In genomic region chr10:44978213-44978569, GRCh38 we compare ENCODE assay signal across 9 cellular contexts. TPM values are rescaled to one million over a fixed set of nuclear protein-coding genes. Genes with fewer than 3 reads are reported as not detected.
DNase-seq lines count a peak whose midpoint lies in the region; ATAC-seq and TF ChIP-seq lines count a peak whose summit lies in the region.
"Had no signal": no experiment of that assay in that cellular context is flagged by ENCODE, and none has a peak within 500 bp of the region (broad histone marks: within the 10 kb centered on the region; RNA-seq: fewer than 3 reads in every experiment).

No MANE protein-coding gene starts in this region.

- H3K56ac ChIP-seq in IMR-90 (ENCODE audit: extremely low read depth, insufficient read depth, low read length): peak overlapping the region; percentile 8; the same call in 1 of the 2 replicates

- H4K8ac ChIP-seq in IMR-90 (ENCODE audit: low read depth in 2 of 2, low read length in 2 of 2): peak overlapping the region in 1 of 2 experiments; percentile 33; a peak in 2 of 4 replicates

- H3K27me3 Mint-ChIP-seq in brain: no peaks in the 10 kb centered on the region

- H3K4me1 ChIP-seq in IMR-90 (ENCODE audit: control insufficient read depth, insufficient read depth, low read length) (peaks cover 65% of the 10 kb centered on the region), right lobe of liver (peaks cover 0 to 71% (median 31%) of the 10 kb centered on the region in 4 donors), suprapubic skin (peaks cover 71% of the 10 kb centered on the region)

- H2AFZ ChIP-seq in IMR-90 (replicated peaks; ENCODE audit: low read length, poor library complexity): no peak overlapping the region

- H3K36me3 ChIP-seq in IMR-90 (ENCODE audit: control insufficient read depth, insufficient read depth, low read length): peaks cover 15% of the 10 kb centered on the region; the same call in 1 of the 2 replicates
- peaks cover 0 to 3% (median 0%) of the 10 kb centered on the region in 4 donors for H3K36me3 ChIP-seq in right lobe of liver
- H3K36me3 ChIP-seq in suprapubic skin: no peaks in the 10 kb centered on the region

- H3K27ac ChIP-seq in IMR-90 (ENCODE audit: insufficient read depth, low read length): peak overlapping the region; percentile 49; the same call in 1 of the 2 replicates
- peak overlapping the region; percentile 90 to 96 (median 93) for H3K27ac ChIP-seq in right lobe of liver
- peak overlapping the region; percentile 82 for H3K27ac ChIP-seq in suprapubic skin

- H3K4ac ChIP-seq in IMR-90 (ENCODE audit: low read depth, low read length): peak overlapping the region; percentile 89

- intact Hi-C loops in IMR-90 (cut with micrococcal nuclease): no loop called here
- intact Hi-C loops in right lobe of liver (cut with DNase I): no loop called here

- H3K36me3 Mint-ChIP-seq in brain: no peaks in the 10 kb centered on the region

- peaks cover 0 to 4% (median 0%) of the 10 kb centered on the region in 5 experiments for H3K9me3 Mint-ChIP-seq in brain

- peak overlapping the region; percentile 80; the same call in 2 of the 3 replicates for H2BK15ac ChIP-seq in IMR-90 (ENCODE audit: low read depth, low read length)

- peak overlapping the region; percentile 28 for H4K5ac ChIP-seq in IMR-90 (ENCODE audit: low read depth, low read length)

- H3K18ac ChIP-seq in IMR-90 (ENCODE audit: low read depth, low read length): peak overlapping the region; percentile 36

- H4K91ac ChIP-seq in IMR-90 (ENCODE audit: insufficient read depth, low read depth, low read length): peak overlapping the region; percentile 15; the same call in 1 of the 2 replicates

- no peak for TF ChIP-seq EP300 in suprapubic skin (IDR thresholded peaks at IDR 0.05)

- no peaks in the 10 kb centered on the region for H3K27me3 ChIP-seq in IMR-90 (ENCODE audit: control insufficient read depth, insufficient read depth, low read length)
- no peaks in the 10 kb centered on the region for H3K27me3 ChIP-seq in right lobe of liver
- no peaks in the 10 kb centered on the region for H3K27me3 ChIP-seq in suprapubic skin

- H2AK9ac ChIP-seq in IMR-90 (replicated peaks; ENCODE audit: low read depth, low read length, poor library complexity): peak overlapping the region; percentile 82

- TF ChIP-seq RAD21 in IMR-90 (IDR thresholded peaks at IDR 0.05; ENCODE audit: low read length): no peak

- no peaks in the 10 kb centered on the region; the same call in 1 of the 2 replicates for H4K20me1 ChIP-seq in IMR-90 (ENCODE audit: insufficient read depth, low read length)

- POLR2A ChIA-PET in IMR-90 (lab: Charles Lee; ENCODE audit: unreplicated experiment): interaction anchor here (0.6 kb wide), 1 partner anchor 25 kb away, joined by 3 read pairs; no protein-coding TSS in a partner anchor

- no CpG with 5 or more reads among the region's 4 CpGs for WGBS in IMR-90 (ENCODE audit: extremely low coverage in 2 of 2, insufficient read length in 1 of 2), 2 experiments
- 2% methylated on average over 4 of the region's 4 CpGs for WGBS in right lobe of liver (ENCODE audit: insufficient coverage, low coverage, low lambda C conversion rate, missing lambda C conversion rate)
- WGBS in suprapubic skin: 26% methylated on average over 4 of the region's 4 CpGs

- peaks cover 3 to 73% of the 10 kb centered on the region in 2 experiments; a peak in 3 of 4 replicates for H3K79me1 ChIP-seq in IMR-90 (ENCODE audit: low read depth in 1 of 2, low read length in 2 of 2)

- peak overlapping the region; percentile 82 to 93 (median 84) for H3K4me3 Mint-ChIP-seq in brain

- H3K27ac Mint-ChIP-seq in brain: peak overlapping the region; percentile 91 to 100 (median 98)

- TF ChIP-seq POLR2A in IMR-90 (IDR thresholded peaks at IDR 0.05; ENCODE audit: low read depth, low read length) (no peak), right lobe of liver (IDR thresholded peaks at IDR 0.05) (no peak), suprapubic skin (IDR thresholded peaks at IDR 0.05) (no peak)

- peak overlapping the region; percentile 74 for H2BK5ac ChIP-seq in IMR-90 (ENCODE audit: low read depth, low read length, poor library complexity, severe bottlenecking)

- no peaks in the 10 kb centered on the region for H3K9me3 ChIP-seq in IMR-90 (ENCODE audit: control insufficient read depth, insufficient read depth, low read length)
- no peaks in the 10 kb centered on the region for H3K9me3 ChIP-seq in right lobe of liver
- no peaks in the 10 kb centered on the region for H3K9me3 ChIP-seq in suprapubic skin

- TF ChIP-seq CTCF in IMR-90 (conservative IDR thresholded peaks at IDR 0.05; ENCODE audit: low read depth, low read length): no peak
- no peak for TF ChIP-seq CTCF in brain (conservative IDR thresholded peaks at IDR 0.05)
- no peak for TF ChIP-seq CTCF in right lobe of liver (IDR thresholded peaks at IDR 0.05)
- no peak for TF ChIP-seq CTCF in suprapubic skin (IDR thresholded peaks at IDR 0.05)

- CTCF ChIA-PET in IMR-90 (lab: Yijun Ruan, JAX): interaction anchor here (0.6 to 1.3 kb wide), 3 partner anchors 16 to 505 kb away, joined by 3 to 4 read pairs (median 3); no protein-coding TSS in a partner anchor

- peak overlapping the region; percentile 69 for H3K14ac ChIP-seq in IMR-90 (replicated peaks; ENCODE audit: low read depth, low read length)

- peaks cover 83% of the 10 kb centered on the region for H3K4me1 Mint-ChIP-seq in brain

- ATAC-seq in IMR-90 (ENCODE audit: low read depth) (no peak), right lobe of liver (no peak), GM18867 (IDR thresholded peaks at IDR 0.05; ENCODE audit: unreplicated experiment) (no peak), GM19324 (IDR thresholded peaks at IDR 0.05; ENCODE audit: low FRiP score, unreplicated experiment) (no peak), GM21576 (IDR thresholded peaks at IDR 0.05; ENCODE audit: unreplicated experiment) (no peak)

- H3K23ac ChIP-seq in IMR-90 (ENCODE audit: low read depth, low read length): peak overlapping the region; percentile 86

- peak overlapping the region; percentile 84 for H3K4me2 ChIP-seq in IMR-90 (ENCODE audit: low read depth, low read length)

- TSS peak; percentile 83 for BruUV-seq in IMR-90 (replicated peaks; lab: Mats Ljungman, UMichigan)

- DNase-seq in IMR-90 (no peak), right lobe of liver (peak in 1 of 3 donors; percentile 42), suprapubic skin (ENCODE audit: low spot score in 2 of 2) (no peak), NCI-H748 treated with DMSO at 0.1 percent for 48 hours (lab: John Stamatoyannopoulos, UW) (no peak)
- DNase-seq: activated CD4-positive, alpha-beta T cell treated with anti-CD3 and anti-CD28 coated beads, Interleukin-2, amount 50 U/mL, for 4 hours had no signal

- peak overlapping the region; percentile 55 for H3K4me3 ChIP-seq in IMR-90 (ENCODE audit: insufficient read depth, low read depth, low read length)
- H3K4me3 ChIP-seq in right lobe of liver: peak overlapping the region; percentile 68 to 83 (median 81)
- peak overlapping the region; percentile 44 for H3K4me3 ChIP-seq in suprapubic skin

- dilution Hi-C loops in IMR-90 (cut with HindIII; ENCODE audit: low sequenced_read_pairs, unreplicated experiment): no loop called here

- peak overlapping the region; percentile 36; the same call in 1 of the 2 replicates for H2BK20ac ChIP-seq in IMR-90 (ENCODE audit: low read depth, low read length)

- in situ Hi-C loops in IMR-90 (cut with MboI; ENCODE audit: low sequenced_read_pairs): loop anchor here (25.0 kb wide), 4 partner anchors 1034 to 1841 kb away; partner anchors contain the start of genes CSGALNACT2 and HNRNPF

- peak overlapping the region; percentile 73 for H2AK5ac ChIP-seq in IMR-90 (ENCODE audit: low read depth, low read length)

- peaks cover 36% of the 10 kb centered on the region for H3K9me1 ChIP-seq in IMR-90 (ENCODE audit: insufficient read depth, low read length)

- H3K9ac ChIP-seq in IMR-90 (ENCODE audit: low read depth, low read length): peak overlapping the region; percentile 60

- peak overlapping the region; percentile 75 for H2BK120ac ChIP-seq in IMR-90 (ENCODE audit: low read depth, low read length)

TF ChIP-seq in IMR-90, 13 proteins besides CTCF, POLR2A, EP300 and RAD21 (continues in another document):
- TF ChIP-seq NFE2L2 (IDR thresholded peaks at IDR 0.05; ENCODE audit: low read depth, low read length) (no peak), SMC3 (IDR thresholded peaks at IDR 0.05; ENCODE audit: low read depth, low read length) (no peak), CHD1 (IDR thresholded peaks at IDR 0.05; ENCODE audit: low read depth, low read length) (no peak), BHLHE40 (IDR thresholded peaks at IDR 0.05; ENCODE audit: low read depth, low read length) (no peak), FOS (IDR thresholded peaks at IDR 0.05; ENCODE audit: low read depth, low read length) (no peak), RCOR1 (IDR thresholded peaks at IDR 0.05; ENCODE audit: insufficient replicate concordance, low read length) (no peak), RFX5 (IDR thresholded peaks at IDR 0.05; ENCODE audit: low read depth, low read length) (no peak)

RNA-seq across cellular contexts. Expression of gene DEPP1, which starts 0.4 kb away (rescaled TPM):
- 11.7 and 13.6 TPM in 2 replicates for total RNA-seq in IMR-90 (2012; rRNA removed)
- polyA plus RNA-seq in IMR-90 (2012; rRNA removed): 19.7 and 30.0 TPM in 2 replicates
- 16.4 and 30.1 TPM in 2 replicates for polyA plus RNA-seq in IMR-90 (2012; cell fraction: cytosol; rRNA removed)
- 18.4 and 24.2 TPM in 2 replicates for polyA plus RNA-seq in IMR-90 (2012; cell fraction: nucleus; rRNA removed; ENCODE audit: low replicate concordance)
- polyA plus RNA-seq in brain (ENCODE audit: insufficient read depth, low read depth, low replicate concordance): 33.5 TPM
- 10 to 100 TPM in 5 of 6 experiments, 1 to 10 TPM in 1; 5.3 to 94.6 (median 71.5) TPM for total RNA-seq in right lobe of liver
- total RNA-seq in suprapubic skin: 100 to 1,000 TPM in 1 of 4 donors, 10 to 100 TPM in 3; 27.5 to 101 (median 38.2) TPM

RNA-seq across cellular contexts. Expression of gene RASSF4, which starts 18.6 kb away (rescaled TPM):
- 5.9 and 6.1 TPM in 2 replicates for total RNA-seq in IMR-90 (2012; rRNA removed)
- 8.6 and 10.1 TPM in 2 replicates for polyA plus RNA-seq in IMR-90 (2012; rRNA removed)
- 4.5 and 6.1 TPM in 2 replicates for polyA plus RNA-seq in IMR-90 (2012; cell fraction: cytosol; rRNA removed)
- 46.1 and 53.0 TPM in 2 replicates for polyA plus RNA-seq in IMR-90 (2012; cell fraction: nucleus; rRNA removed; ENCODE audit: low replicate concordance)
- polyA plus RNA-seq in brain (ENCODE audit: insufficient read depth, low read depth, low replicate concordance): 23.9 TPM
- total RNA-seq in right lobe of liver: 10 to 100 TPM; 13.6 to 28.5 (median 19.6) TPM
- total RNA-seq in suprapubic skin: 10 to 100 TPM in 2 of 4 donors, 1 to 10 TPM in 2; 4.4 to 23.3 (median 12.9) TPM

RNA-seq across cellular contexts. Expression of gene ZNF22, which starts 22.5 kb away (rescaled TPM):
- total RNA-seq in IMR-90 (2012; rRNA removed) (12.4 and 18.6 TPM in 2 replicates), right lobe of liver (10 to 100 TPM; 10.3 to 25.2 (median 12.2) TPM), suprapubic skin (10 to 100 TPM in 1 of 4 donors, 1 to 10 TPM in 3; 6.7 to 15.1 (median 8.5) TPM)
- polyA plus RNA-seq in IMR-90 (2012; rRNA removed) (8.4 and 10.6 TPM in 2 replicates), brain (ENCODE audit: insufficient read depth, low read depth, low replicate concordance) (20.2 TPM)
- 1.7 and 2.4 TPM in 2 replicates for polyA plus RNA-seq in IMR-90 (2012; cell fraction: cytosol; rRNA removed)
- 0.39 and 4.0 TPM in 2 replicates for polyA plus RNA-seq in IMR-90 (2012; cell fraction: nucleus; rRNA removed; ENCODE audit: low replicate concordance)
